In genomic region chr6:33424855-33425667, GRCh38 we compare ENCODE assay signal across 8 cellular contexts. TPM values are rescaled to one million over a fixed set of nuclear protein-coding genes. Genes with fewer than 3 reads are reported as not detected.
DNase-seq lines count a peak whose midpoint lies in the region; ATAC-seq and TF ChIP-seq lines count a peak whose summit lies in the region.

No MANE protein-coding gene starts in this region.

- peak overlapping the region; percentile 89 for H3K4me2 ChIP-seq in PC-3 (ENCODE audit: low read length)

- H3K79me2 ChIP-seq in PC-3 (ENCODE audit: low read length): no peaks in the 10 kb centered on the region

- peaks cover 5% of the 10 kb centered on the region for H3K36me3 Mint-ChIP-seq in CD4-positive, alpha-beta T cell (ENCODE audit: low read depth)

- no peak for ATAC-seq in CD4-positive, alpha-beta T cell (ENCODE audit: poor library complexity)
- no peak for ATAC-seq in PC-3

- peak overlapping the region; percentile 94 for H3K4me3 Mint-ChIP-seq in CD4-positive, alpha-beta T cell

- H3K4me1 ChIP-seq in PC-3 (ENCODE audit: insufficient read depth, low read length) (peaks cover 23% of the 10 kb centered on the region), neutrophil (ENCODE audit: control insufficient read depth in 1 of 2, insufficient read depth in 1 of 2, low read depth in 1 of 2, low read length in 1 of 2) (peaks cover 30 to 37% of the 10 kb centered on the region in 2 experiments)

- H3K9ac ChIP-seq in PC-3 (ENCODE audit: low read length): peak overlapping the region; percentile 71

- H3K4me1 Mint-ChIP-seq in CD4-positive, alpha-beta T cell (ENCODE audit: low read depth): peaks cover 73% of the 10 kb centered on the region

- BruUV-seq in PC-3 (replicated peaks; lab: Mats Ljungman, UMichigan): TSS peak; percentile 94

- H3F3A ChIP-seq in PC-3 (ENCODE audit: low read length, unreplicated experiment): no peaks in the 10 kb centered on the region

- POLR2A ChIA-PET in CD4-positive, alpha-beta T cell (lab: Charles Lee): interaction anchor here (0.9 to 3.0 kb wide), 12 partner anchors 8 to 581 kb away, joined by 3 to 22 read pairs (median 8); partner anchors contain the start of genes B3GALT4, CUTA, LEMD2 and PHF1
- POLR2A ChIA-PET in PC-3 (lab: Charles Lee; ENCODE audit: unreplicated experiment): interaction anchor here (0.6 kb wide), 1 partner anchor 176 kb away, joined by 7 read pairs; no protein-coding TSS in a partner anchor

- no peak for TF ChIP-seq CTCF in CD4-positive, alpha-beta T cell (IDR thresholded peaks at IDR 0.05)
- TF ChIP-seq CTCF in PC-3 (conservative IDR thresholded peaks at IDR 0.05; ENCODE audit: low read depth, low read length) (no peak), epithelial cell of esophagus (IDR thresholded peaks at IDR 0.05; ENCODE audit: insufficient read depth, low read depth, low read length, missing control alignments) (no peak), neutrophil (IDR thresholded peaks at IDR 0.05) (no peak)

- H3K4me3 ChIP-seq in PC-3 (ENCODE audit: low read length) (peak overlapping the region; percentile 66), epithelial cell of esophagus (ENCODE audit: low read length) (peak overlapping the region; percentile 78), neutrophil (ENCODE audit: low read depth in 1 of 2, low read length in 1 of 2) (peak overlapping the region; percentile 57 to 80)

- peak overlapping the region; percentile 99 for H3K27ac Mint-ChIP-seq in CD4-positive, alpha-beta T cell

- H2AFZ ChIP-seq in PC-3 (ENCODE audit: low read length): peak overlapping the region; percentile 76

- CTCF ChIA-PET in CD4-positive, alpha-beta T cell (lab: Charles Lee): interaction anchor here (0.6 to 2.7 kb wide), 14 partner anchors 9 to 154 kb away, joined by 3 to 25 read pairs (median 5); partner anchors contain the start of genes B3GALT4, KIFC1, PHF1 and RPS18
- CTCF ChIA-PET in PC-3 (lab: Charles Lee): interaction anchor here (0.6 kb wide), 1 partner anchor 162 kb away, joined by 8 read pairs; no protein-coding TSS in a partner anchor

- no peaks in the 10 kb centered on the region for H3K27me3 Mint-ChIP-seq in CD4-positive, alpha-beta T cell

- peak overlapping the region; percentile 86 for H3K27ac ChIP-seq in CD4-positive, alpha-beta T cell (ENCODE audit: low read depth, low read length)
- H3K27ac ChIP-seq in PC-3 (ENCODE audit: low read length) (peak overlapping the region; percentile 57), neutrophil (peak overlapping the region; percentile 53)

- intact Hi-C loops in CD4-positive, alpha-beta T cell (cut with DNase I, micrococcal nuclease): loop anchor here (1.0 to 5.0 kb wide), 3 partner anchors 34 to 153 kb away; partner anchors contain the start of genes KIFC1 (in 1 of the 2), RPS18 (in 1 of the 2) and VPS52 (in 1 of the 2)
- intact Hi-C loops in PC-3 (cut with micrococcal nuclease): no loop called here

- H3K27me3 ChIP-seq in CD4-positive, alpha-beta T cell (ENCODE audit: control insufficient read depth, insufficient read depth, low read length): no peaks in the 10 kb centered on the region
- no peaks in the 10 kb centered on the region for H3K27me3 ChIP-seq in PC-3 (ENCODE audit: low read length)
- H3K27me3 ChIP-seq in neutrophil: peaks cover 70% of the 10 kb centered on the region

- H3K9me3 Mint-ChIP-seq in CD4-positive, alpha-beta T cell: no peaks in the 10 kb centered on the region

- H4K20me1 ChIP-seq in PC-3 (ENCODE audit: low read length): no peaks in the 10 kb centered on the region

- H3K9me3 ChIP-seq in CD4-positive, alpha-beta T cell (ENCODE audit: control insufficient read depth, low read length): no peaks in the 10 kb centered on the region
- H3K9me3 ChIP-seq in PC-3 (ENCODE audit: low read length): no peaks in the 10 kb centered on the region
- H3K9me3 ChIP-seq in neutrophil: no peaks in the 10 kb centered on the region

- no peaks in the 10 kb centered on the region for H3K9me2 ChIP-seq in PC-3 (replicated peaks; ENCODE audit: low read length)

- H3K36me3 ChIP-seq in PC-3 (ENCODE audit: low read depth, low read length) (no peaks in the 10 kb centered on the region), neutrophil (no peaks in the 10 kb centered on the region)

- DNase-seq in CD4-positive, alpha-beta T cell: no peak
- no peak for DNase-seq in PC-3
- DNase-seq in epithelial cell of esophagus (ENCODE audit: low read depth): no peak
- no peak for DNase-seq in stimulated activated CD8-positive, alpha-beta memory T cell treated with anti-CD3 and anti-CD28 coated beads, Interleukin-4, amount 100 ng/mL, for 48 hours
- DNase-seq in NCI-H187 (lab: John Stamatoyannopoulos, UW): no peak
- no peak for DNase-seq in NCI-H748 treated with DMSO at 0.1 percent for 48 hours (lab: John Stamatoyannopoulos, UW)
- DNase-seq in activated CD4-positive, alpha-beta T cell treated with anti-CD3 and anti-CD28 coated beads for 4 hours: no peak

RNA-seq across cellular contexts. Expression of gene SYNGAP1, which starts 5.2 kb away (rescaled TPM):
- 10 to 100 TPM; 62.4 to 63.8 TPM for total RNA-seq in CD4-positive, alpha-beta T cell
- 1.9 and 2.9 TPM in 2 replicates for total RNA-seq in PC-3 (2014; rRNA removed)

RNA-seq across cellular contexts. Expression of gene CUTA, which starts 7.2 kb away (rescaled TPM):
- 100 to 1,000 TPM; 176 to 185 TPM for total RNA-seq in CD4-positive, alpha-beta T cell
- 227 and 242 TPM in 2 replicates for total RNA-seq in PC-3 (2014; rRNA removed)

RNA-seq across cellular contexts. Expression of gene PHF1, which starts 14.2 kb away (rescaled TPM):
- 100 to 1,000 TPM; 545 to 557 TPM for total RNA-seq in CD4-positive, alpha-beta T cell
- total RNA-seq in PC-3 (2014; rRNA removed): 36.6 and 40.3 TPM in 2 replicates

RNA-seq across cellular contexts. Expression of gene ZBTB9, which starts 29.3 kb away (rescaled TPM):
- 1 to 10 TPM; 5.5 to 5.7 TPM for total RNA-seq in CD4-positive, alpha-beta T cell
- total RNA-seq in PC-3 (2014; rRNA removed): 7.0 and 9.1 TPM in 2 replicates

RNA-seq across cellular contexts. Expression of gene KIFC1, which starts 33.4 kb away (rescaled TPM):
- total RNA-seq in CD4-positive, alpha-beta T cell: 1 to 10 TPM; 1.2 to 1.6 TPM
- 60.6 and 66.7 TPM in 2 replicates for total RNA-seq in PC-3 (2014; rRNA removed)

Comparison
In these comparisons a context has a peak if more than half of its experiments do, and no peak if none do; other contexts are left out.
1. RNA of gene SYNGAP1, which starts 5.2 kb away (total RNA-seq): 62.4 to 63.8 TPM in CD4-positive, alpha-beta T cell; 1.9 to 2.9 TPM in PC-3; every median in the first group is over 10 times any median in the second.
2. RNA of gene PHF1, which starts 14.2 kb away (total RNA-seq): 545 to 557 TPM in CD4-positive, alpha-beta T cell; 36.6 to 40.3 TPM in PC-3; every median in the first group is over 10 times any median in the second.
3. Peak in every context shown above with its lines, with median percentiles within 50 percentile points of each other: H3K27ac ChIP-seq and H3K4me3 ChIP-seq.